Comparison of ENCODE assay signal across 15 cellular contexts in genomic region chr1:207620573-207620893, GRCh38. TPM values are rescaled to one million over a fixed set of nuclear protein-coding genes. Genes with fewer than 3 reads are reported as not detected.
"Had no signal": no experiment of that assay in that cellular context is flagged by ENCODE, and none has a peak within 500 bp of the region (broad histone marks: within the 10 kb centered on the region; RNA-seq: fewer than 3 reads in every experiment).

No MANE protein-coding gene starts in this region.

- H3K27me3 ChIP-seq: ascending aorta, transverse colon had no signal

- H3K4me1 Mint-ChIP-seq: activated naive CD4-positive, alpha-beta T cell treated with anti-CD3 and anti-CD28 coated beads, Interleukin-2, amount 10 ng/mL, durations not matched to agents 7 days and 5 days had no signal

- H3K36me3 ChIP-seq: ascending aorta, transverse colon had no signal

- H3K27ac ChIP-seq: ascending aorta, transverse colon had no signal

- H3K27ac Mint-ChIP-seq: activated naive CD4-positive, alpha-beta T cell treated with anti-CD3 and anti-CD28 coated beads, Interleukin-2, amount 10 ng/mL, durations not matched to agents 7 days and 5 days; naive thymus-derived CD4-positive, alpha-beta T cell; stimulated activated naive B cell treated with anti-CD40 and anti-IgM and Interleukin-4, amounts not matched to agents 10 μg/mL and 1 μg/mL and 100 μg/mL, for 72 hours; T-helper 2 cell treated with Interferon-gamma antibody and Interleukin-4, amounts not matched to agents 5 μg/mL and 100 μg/mL, for 36 hours had no signal

- H3K4me1 ChIP-seq: ascending aorta, transverse colon had no signal

- H3K4me3 ChIP-seq: ascending aorta, mucosa of descending colon, transverse colon had no signal

- H3K4me3 Mint-ChIP-seq: activated naive CD4-positive, alpha-beta T cell treated with anti-CD3 and anti-CD28 coated beads, Interleukin-2, amount 10 ng/mL, durations not matched to agents 7 days and 5 days; effector memory CD8-positive, alpha-beta T cell; naive thymus-derived CD4-positive, alpha-beta T cell; stimulated activated naive B cell treated with anti-CD40 and anti-IgM and Interleukin-4, amounts not matched to agents 10 μg/mL and 1 μg/mL and 100 μg/mL, for 72 hours; T-helper 2 cell treated with Interferon-gamma antibody and Interleukin-4, amounts not matched to agents 5 μg/mL and 100 μg/mL, for 36 hours had no signal

- H3K9me3 Mint-ChIP-seq: activated naive CD4-positive, alpha-beta T cell treated with anti-CD3 and anti-CD28 coated beads, Interleukin-2, amount 10 ng/mL, durations not matched to agents 7 days and 5 days; effector memory CD8-positive, alpha-beta T cell; stimulated activated naive B cell treated with anti-CD40 and anti-IgM and Interleukin-4, amounts not matched to agents 10 μg/mL and 1 μg/mL and 100 μg/mL, for 72 hours; T-helper 2 cell treated with Interferon-gamma antibody and Interleukin-4, amounts not matched to agents 5 μg/mL and 100 μg/mL, for 36 hours had no signal

- DNase-seq: activated CD4-positive, CD25-positive, alpha-beta regulatory T cell treated with anti-CD3 and anti-CD28 coated beads, Interleukin-2, amount 50 U/mL, for 72 hours; transverse colon had no signal

- H3K27me3 Mint-ChIP-seq: activated naive CD4-positive, alpha-beta T cell treated with anti-CD3 and anti-CD28 coated beads, Interleukin-2, amount 10 ng/mL, durations not matched to agents 7 days and 5 days; stimulated activated naive B cell treated with anti-CD40 and anti-IgM and Interleukin-4, amounts not matched to agents 10 μg/mL and 1 μg/mL and 100 μg/mL, for 72 hours had no signal

- H3K9me3 ChIP-seq: ascending aorta, mucosa of descending colon, transverse colon had no signal

- H3K36me3 Mint-ChIP-seq: activated naive CD4-positive, alpha-beta T cell treated with anti-CD3 and anti-CD28 coated beads, Interleukin-2, amount 10 ng/mL, durations not matched to agents 7 days and 5 days had no signal

RNA-seq across cellular contexts. Expression of gene CR1L, which starts 24.4 kb away (rescaled TPM):
- total RNA-seq: ascending aorta, bronchial epithelial cell, dermis blood vessel endothelial cell, epithelial cell of proximal tubule, frontal cortex, lung microvascular endothelial cell, mucosa of descending colon, renal cortical epithelial cell, transverse colon had no signal
- polyA plus RNA-seq: naive thymus-derived CD4-positive, alpha-beta T cell had no signal
